2 cellular contexts compared by ENCODE assay signal in the genomic region with DNA sequence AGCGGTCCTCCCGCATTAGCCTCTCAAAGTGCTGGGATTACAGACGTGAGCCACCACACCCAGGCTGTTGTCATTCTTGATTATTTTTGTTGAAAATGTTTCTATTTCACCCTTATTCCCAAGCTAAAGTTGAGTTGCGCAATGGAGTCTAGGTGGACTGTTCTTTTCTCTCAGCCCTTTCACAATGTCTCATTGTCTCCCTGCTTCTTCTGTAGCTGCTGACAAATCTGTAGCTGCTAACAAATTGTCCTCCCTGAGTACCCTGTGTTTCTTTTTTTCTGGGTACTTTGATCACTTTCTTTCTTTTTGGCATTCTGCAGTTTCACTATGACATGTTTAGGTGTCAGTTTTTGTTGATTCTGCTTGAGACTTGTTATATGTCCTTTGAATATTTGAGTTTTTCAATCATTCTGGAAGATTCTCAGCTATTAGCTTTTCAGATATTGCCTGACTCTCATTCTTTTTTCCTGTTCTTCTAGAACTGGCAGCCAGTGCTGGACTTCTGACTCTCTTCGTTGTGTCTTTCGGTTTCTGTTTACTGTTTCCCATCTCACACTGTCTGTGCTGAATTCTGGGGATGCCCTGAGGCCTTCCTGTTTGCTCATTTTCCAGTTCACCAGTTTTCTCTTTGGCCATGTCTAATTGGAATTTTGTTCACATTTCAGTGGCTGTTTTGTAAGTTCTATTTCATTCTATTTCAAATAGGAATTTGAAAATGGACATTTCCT.
TF ChIP-seq lines count a peak whose summit lies in the region.

No MANE protein-coding gene starts in this region.

TF ChIP-seq in GM12891, 5 proteins besides CTCF, POLR2A, EP300 and RAD21:
- TF ChIP-seq POU2F2 (IDR thresholded peaks at IDR 0.05; ENCODE audit: low read depth, low read length) (no peak), PAX5 (IDR thresholded peaks at IDR 0.05; ENCODE audit: insufficient read depth, low read length, severe bottlenecking) (no peak), TAF1 (IDR thresholded peaks at IDR 0.05; ENCODE audit: low read depth, low read length) (no peak), SPI1 (IDR thresholded peaks at IDR 0.05; ENCODE audit: low read depth, low read length) (no peak), POLR2AphosphoS5 (IDR thresholded peaks at IDR 0.05; ENCODE audit: low read depth, low read length) (no peak)
TF ChIP-seq in GM12891: peak in this region for 0.

TF ChIP-seq in H1, 55 proteins besides CTCF, POLR2A, EP300 and RAD21:
- TF ChIP-seq CEBPB (IDR thresholded peaks at IDR 0.05; ENCODE audit: low read depth, low read length) (0 out of 2 replicates have a peak, but pooled peaks have one; percentile 31), SIRT6 (IDR thresholded peaks at IDR 0.05; ENCODE audit: low read length) (no peak)
